ENCODE assay signal across 36 cellular contexts in the genomic region with DNA sequence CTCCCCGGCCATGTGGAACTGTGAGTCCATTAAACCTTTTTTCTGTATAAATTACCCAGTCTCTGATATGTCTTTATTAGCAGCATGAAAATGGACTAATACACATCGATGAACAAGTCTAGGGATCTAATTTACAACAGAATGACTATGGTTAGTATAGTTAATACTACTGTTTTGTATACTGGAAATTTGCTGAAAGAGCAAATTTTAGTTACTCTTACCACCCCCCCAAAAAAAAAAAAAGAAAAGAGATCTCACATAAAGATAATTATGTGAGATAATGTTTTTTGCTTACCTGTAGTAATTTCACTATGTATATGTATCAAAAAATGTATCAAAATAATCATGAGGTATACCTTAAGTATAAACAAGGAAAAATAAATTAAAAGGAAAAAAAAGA.
DNase-seq lines count a peak whose midpoint lies in the region; ATAC-seq, FAIRE-seq and TF ChIP-seq lines count a peak whose summit lies in the region.
"Had no signal": no experiment of that assay in that cellular context is flagged by ENCODE, and none has a peak within 500 bp of the region (broad histone marks: within the 10 kb centered on the region; RNA-seq: fewer than 3 reads in every experiment).

No MANE protein-coding gene starts in this region.

- no peak overlapping the region for H3K4me3 Mint-ChIP-seq in glutamatergic neuron (ENCODE audit: unreplicated experiment)
- H3K4me3 Mint-ChIP-seq: B cell; CD14-positive monocyte; CD4-positive, alpha-beta memory T cell; CD4-positive, alpha-beta T cell; CD4-positive, CD25-positive, alpha-beta regulatory T cell; CD8-positive, alpha-beta memory T cell; CD8-positive, alpha-beta T cell had no signal

- CTCF ChIA-PET in HepG2 (lab: Yijun Ruan, JAX; ENCODE audit: low intra/inter-chr PET ratio, low total read pairs) = no interaction called here
- CTCF ChIA-PET in A549 (lab: Yijun Ruan, JAX) = no interaction called here
- CTCF ChIA-PET in IMR-90 (lab: Yijun Ruan, JAX) = no interaction called here
- CTCF ChIA-PET in K562 (lab: Yijun Ruan, JAX; ENCODE audit: low intra/inter-chr PET ratio) = no interaction called here

- no peak overlapping the region for H3K18ac ChIP-seq in IMR-90 (ENCODE audit: low read depth, low read length)

- no peaks in the 10 kb centered on the region for H3K79me2 ChIP-seq in HepG2 (ENCODE audit: insufficient read depth, low read length)
- H3K79me2 ChIP-seq in K562 (ENCODE audit: control insufficient read depth, insufficient read depth, low read length) = no peaks in the 10 kb centered on the region

- TF ChIP-seq RAD21 in HepG2 (CRISPR knock-in tag; IDR thresholded peaks at IDR 0.05) (no peak), A549 (conservative IDR thresholded peaks at IDR 0.05 in 1 of 2, IDR thresholded peaks at IDR 0.05 in 1 of 2) (no peak), IMR-90 (IDR thresholded peaks at IDR 0.05; ENCODE audit: low read length) (no peak), K562 (CRISPR knock-in tag; conservative IDR thresholded peaks at IDR 0.05 in 1 of 2, IDR thresholded peaks at IDR 0.05 in 1 of 2) (no peak)

- 6% methylated on average over 2 of the region's 2 CpGs for WGBS in HepG2 (ENCODE audit: low lambda C conversion rate)
- 50% methylated on average over 2 of the region's 2 CpGs for WGBS in right lobe of liver (ENCODE audit: insufficient coverage, low coverage, low lambda C conversion rate, missing lambda C conversion rate)
- WGBS in A549 (ENCODE audit: missing lambda C conversion rate) = 6% methylated on average over 2 of the region's 2 CpGs
- no CpG with 5 or more reads among the region's 2 CpGs for WGBS in IMR-90 (ENCODE audit: extremely low coverage in 2 of 2, insufficient read length in 1 of 2), 2 experiments
- WGBS in K562 (ENCODE audit: insufficient coverage, low coverage, missing lambda C conversion rate) = 0% methylated on average over 2 of the region's 2 CpGs

- H3K4me2 ChIP-seq in HepG2 (ENCODE audit: low read depth, low read length) (no peak overlapping the region), A549 (no peak overlapping the region), IMR-90 (ENCODE audit: low read depth, low read length) (no peak overlapping the region), K562 (ENCODE audit: insufficient read depth, low read length) (no peak overlapping the region)
- H3K4me2 ChIP-seq: BLaER1; BLaER1 treated with 17β-estradiol and CSF1 and Interleukin-3, amounts not matched to agents 10 nM and 100 nM had no signal

- peaks cover 2% of the 10 kb centered on the region for H3K9me3 Mint-ChIP-seq in glutamatergic neuron (ENCODE audit: unreplicated experiment)

- no peak overlapping the region for H2AK9ac ChIP-seq in IMR-90 (replicated peaks; ENCODE audit: low read depth, low read length, poor library complexity)

- no peak overlapping the region for H2AK5ac ChIP-seq in IMR-90 (ENCODE audit: low read depth, low read length)

- no peaks in the 10 kb centered on the region for H3K36me3 ChIP-seq in HepG2 (replicated peaks in 1 of 2; ENCODE audit: control insufficient read depth in 1 of 2, insufficient read depth in 2 of 2, low read length in 2 of 2)
- no peaks in the 10 kb centered on the region for H3K36me3 ChIP-seq in right lobe of liver
- H3K36me3 ChIP-seq in IMR-90 (ENCODE audit: control insufficient read depth, insufficient read depth, low read length) = no peaks in the 10 kb centered on the region
- no peaks in the 10 kb centered on the region for H3K36me3 ChIP-seq in K562 (ENCODE audit: control insufficient read depth, insufficient read depth, low read length)
- H3K36me3 ChIP-seq: BE2C; BLaER1; BLaER1 treated with 17β-estradiol and CSF1 and Interleukin-3, amounts not matched to agents 10 nM and 100 nM had no signal

- H3K79me1 ChIP-seq in IMR-90 (ENCODE audit: low read depth in 1 of 2, low read length in 2 of 2) = no peaks in the 10 kb centered on the region

- no peak overlapping the region for H4K91ac ChIP-seq in IMR-90 (ENCODE audit: insufficient read depth, low read depth, low read length)

- H2BK120ac ChIP-seq in IMR-90 (ENCODE audit: low read depth, low read length) = no peak overlapping the region

- no peaks in the 10 kb centered on the region for H3K27me3 Mint-ChIP-seq in glutamatergic neuron (ENCODE audit: unreplicated experiment)
- H3K27me3 Mint-ChIP-seq: B cell; CD4-positive, alpha-beta memory T cell; CD4-positive, alpha-beta T cell; CD4-positive, CD25-positive, alpha-beta regulatory T cell; CD8-positive, alpha-beta memory T cell had no signal

- peaks cover 16% of the 10 kb centered on the region for H3K4me1 Mint-ChIP-seq in glutamatergic neuron (ENCODE audit: low read depth, unreplicated experiment)
- H3K4me1 Mint-ChIP-seq: B cell; CD14-positive monocyte; CD4-positive, alpha-beta memory T cell; CD8-positive, alpha-beta memory T cell had no signal

- FAIRE-seq in HepG2 (lab: Jason Lieb, UNC) = no peak
- FAIRE-seq in A549 (lab: Jason Lieb, UNC) = no peak
- FAIRE-seq in K562 (lab: Jason Lieb, UNC) = no peak
- FAIRE-seq: A204.1, D721Med had no signal

- no peak for TF ChIP-seq EP300 in HepG2 (IDR thresholded peaks at IDR 0.05; ENCODE audit: low read depth in 2 of 2, low read length in 2 of 2)
- no peak for TF ChIP-seq EP300 in HepG2 (CRISPR knock-in tag; IDR thresholded peaks at IDR 0.05; ENCODE audit: borderline replicate concordance)
- TF ChIP-seq EP300 in A549 (IDR thresholded peaks at IDR 0.05) = no peak
- no peak for TF ChIP-seq EP300 in K562 (IDR thresholded peaks at IDR 0.05; ENCODE audit: low read length)

- ATAC-seq in HepG2 (no peak), right lobe of liver (no peak), A549 (no peak), IMR-90 (ENCODE audit: low read depth) (no peak), K562 (no peak), GM21723 (IDR thresholded peaks at IDR 0.05; ENCODE audit: unreplicated experiment) (no peak)
- ATAC-seq: CD8-positive, alpha-beta T cell had no signal

- intact Hi-C loops in HepG2 (cut with micrococcal nuclease; ENCODE audit: unreplicated experiment) = no loop called here
- intact Hi-C loops in right lobe of liver (cut with DNase I) = no loop called here
- intact Hi-C loops in IMR-90 (cut with micrococcal nuclease) = no loop called here
- intact Hi-C loops in K562 (cut with micrococcal nuclease) = no loop called here

- H3K4me3 ChIP-seq in HepG2 (replicated peaks in 1 of 3; ENCODE audit: insufficient read depth in 1 of 3, low read depth in 2 of 3, low read length in 3 of 3) (no peak overlapping the region), right lobe of liver (no peak overlapping the region), A549 (no peak overlapping the region), IMR-90 (ENCODE audit: insufficient read depth, low read depth, low read length) (no peak overlapping the region), K562 (no peak overlapping the region)
- H3K4me3 ChIP-seq: BLaER1; BLaER1 treated with 17β-estradiol and CSF1 and Interleukin-3, amounts not matched to agents 10 nM and 100 nM had no signal

- in situ Hi-C loops in HepG2 (cut with HindIII; ENCODE audit: extremely low pct_ligation_motif_present, low pct_unique_long_range_greater_than_20kb) (no loop called here), IMR-90 (cut with MboI; ENCODE audit: low sequenced_read_pairs) (no loop called here), K562 (cut with MboI) (no loop called here)

- H4K20me1 ChIP-seq in HepG2 (ENCODE audit: insufficient read depth, low read length) = no peaks in the 10 kb centered on the region
- no peaks in the 10 kb centered on the region for H4K20me1 ChIP-seq in IMR-90 (ENCODE audit: insufficient read depth, low read length)
- no peaks in the 10 kb centered on the region for H4K20me1 ChIP-seq in K562 (replicated peaks; ENCODE audit: control insufficient read depth, insufficient read depth, low read length)
- H4K20me1 ChIP-seq: BLaER1; BLaER1 treated with 17β-estradiol and CSF1 and Interleukin-3, amounts not matched to agents 10 nM and 100 nM had no signal

- no peak overlapping the region for H3K56ac ChIP-seq in IMR-90 (ENCODE audit: extremely low read depth, insufficient read depth, low read length)

- H3K27ac ChIP-seq in HepG2 (ENCODE audit: extremely low read length, insufficient read depth, low read length) (no peak overlapping the region), right lobe of liver (no peak overlapping the region), A549 (no peak overlapping the region), IMR-90 (ENCODE audit: insufficient read depth, low read length) (no peak overlapping the region), K562 (ENCODE audit: extremely low read depth, low read depth, low read length) (no peak overlapping the region)
- H3K27ac ChIP-seq: 22Rv1; BLaER1; BLaER1 treated with 17β-estradiol and CSF1 and Interleukin-3, amounts not matched to agents 10 nM and 100 nM; C4-2B had no signal

- TF ChIP-seq POLR2A in HepG2 (IDR thresholded peaks at IDR 0.05; ENCODE audit: insufficient read depth in 1 of 2, low read depth in 2 of 2, low read length in 2 of 2) = no peak
- no peak for TF ChIP-seq POLR2A in right lobe of liver (IDR thresholded peaks at IDR 0.05)
- no peak for TF ChIP-seq POLR2A in A549 (IDR thresholded peaks at IDR 0.05; ENCODE audit: low read length)
- no peak for TF ChIP-seq POLR2A in IMR-90 (IDR thresholded peaks at IDR 0.05; ENCODE audit: low read depth, low read length)
- TF ChIP-seq POLR2A in K562 (conservative IDR thresholded peaks at IDR 0.05) = no peak

- no peaks in the 10 kb centered on the region for H3K4me1 ChIP-seq in HepG2 (ENCODE audit: insufficient read depth, low read length)
- no peaks in the 10 kb centered on the region for H3K4me1 ChIP-seq in right lobe of liver
- H3K4me1 ChIP-seq in A549 = no peaks in the 10 kb centered on the region
- H3K4me1 ChIP-seq in IMR-90 (ENCODE audit: control insufficient read depth, insufficient read depth, low read length) = no peaks in the 10 kb centered on the region
- no peaks in the 10 kb centered on the region for H3K4me1 ChIP-seq in K562 (replicated peaks in 1 of 2; ENCODE audit: control insufficient read depth in 2 of 2, insufficient read depth in 2 of 2, low read length in 2 of 2)
- H3K4me1 ChIP-seq: BE2C; BLaER1; BLaER1 treated with 17β-estradiol and CSF1 and Interleukin-3, amounts not matched to agents 10 nM and 100 nM; Caco-2 had no signal

- H3K36me3 Mint-ChIP-seq in glutamatergic neuron (ENCODE audit: unreplicated experiment) = no peaks in the 10 kb centered on the region
- H3K36me3 Mint-ChIP-seq: CD14-positive monocyte; CD4-positive, alpha-beta memory T cell; CD4-positive, CD25-positive, alpha-beta regulatory T cell; CD8-positive, alpha-beta memory T cell; CD8-positive, alpha-beta T cell had no signal

- BruUV-seq in HepG2 (replicated peaks; lab: Mats Ljungman, UMichigan) (no TSS peak), IMR-90 (replicated peaks; lab: Mats Ljungman, UMichigan) (no TSS peak), K562 (replicated peaks; lab: Mats Ljungman, UMichigan) (no TSS peak)

- POLR2A ChIA-PET in HepG2 (lab: Yijun Ruan, JAX) = no interaction called here
- POLR2A ChIA-PET in A549 (lab: Yijun Ruan, JAX) = no interaction called here
- POLR2A ChIA-PET in IMR-90 (lab: Charles Lee; ENCODE audit: unreplicated experiment) = no interaction called here
- POLR2A ChIA-PET in K562 (lab: Yijun Ruan, JAX) = no interaction called here

- no peak overlapping the region for H2BK15ac ChIP-seq in IMR-90 (ENCODE audit: low read depth, low read length)

- H3K4ac ChIP-seq in IMR-90 (ENCODE audit: low read depth, low read length) = no peak overlapping the region

- dilution Hi-C loops in IMR-90 (cut with HindIII; ENCODE audit: low sequenced_read_pairs, unreplicated experiment) = no loop called here

- DNase-seq in HepG2 (ENCODE audit: low spot score) (no peak), right lobe of liver (no peak), A549 (ENCODE audit: low read depth in 1 of 2, low spot score in 1 of 2) (no peak), IMR-90 (no peak), K562 (ENCODE audit: extremely low read depth in 1 of 4, low spot score in 3 of 4) (no peak), glutamatergic neuron (no peak), NCI-H2196 treated with DMSO at 0.1 percent for 48 hours (lab: John Stamatoyannopoulos, UW; ENCODE audit: unreplicated experiment) (no peak)
- DNase-seq: 8988T; ACHN; AML-193; BE2C; C1 segment of cervical spinal cord; Caco-2; Calu3; CD4-positive, alpha-beta memory T cell; CD4-positive, alpha-beta T cell; CD4-positive, CD25-positive, alpha-beta regulatory T cell; CD8-positive, alpha-beta memory T cell; CD8-positive, alpha-beta T cell; COR-L47; DMS 273 treated with DMSO at 0.1 percent for 48 hours; DMS153; DMS53; DMS79; DMS79 treated with DMSO at 0.1 percent for 48 hours; DND-41; EL had no signal

- no peak overlapping the region for H2BK5ac ChIP-seq in IMR-90 (ENCODE audit: low read depth, low read length, poor library complexity, severe bottlenecking)

- H4K8ac ChIP-seq in IMR-90 (ENCODE audit: low read depth in 2 of 2, low read length in 2 of 2) = no peak overlapping the region

- H3K9ac ChIP-seq in HepG2 (ENCODE audit: insufficient read depth, low read depth, low read length) = no peak overlapping the region
- no peak overlapping the region for H3K9ac ChIP-seq in IMR-90 (ENCODE audit: low read depth, low read length)
- no peak overlapping the region for H3K9ac ChIP-seq in K562 (ENCODE audit: insufficient read depth in 1 of 2, low read depth in 2 of 2, low read length in 2 of 2)
- H3K9ac ChIP-seq: BLaER1; BLaER1 treated with 17β-estradiol and CSF1 and Interleukin-3, amounts not matched to agents 10 nM and 100 nM had no signal

- H2BK20ac ChIP-seq in IMR-90 (ENCODE audit: low read depth, low read length) = no peak overlapping the region

- no peak for TF ChIP-seq CTCF in HepG2 (CRISPR knock-in tag; IDR thresholded peaks at IDR 0.05)
- TF ChIP-seq CTCF in right lobe of liver (IDR thresholded peaks at IDR 0.05) = no peak
- TF ChIP-seq CTCF in A549 (IDR thresholded peaks at IDR 0.05) = no peak
- no peak for TF ChIP-seq CTCF in IMR-90 (conservative IDR thresholded peaks at IDR 0.05; ENCODE audit: low read depth, low read length)
- no peak for TF ChIP-seq CTCF in K562 (IDR thresholded peaks at IDR 0.05 in 2 of 3, conservative IDR thresholded peaks at IDR 0.05 in 1 of 3; ENCODE audit: insufficient read depth in 2 of 3, low read depth in 1 of 3, low read length in 3 of 3)
- TF ChIP-seq CTCF in glutamatergic neuron (IDR thresholded peaks at IDR 0.05; ENCODE audit: partially characterized antibody, unreplicated experiment) = no peak

- H4K5ac ChIP-seq in IMR-90 (ENCODE audit: low read depth, low read length) = no peak overlapping the region

- H3K9me1 ChIP-seq in IMR-90 (ENCODE audit: insufficient read depth, low read length) (no peaks in the 10 kb centered on the region), K562 (ENCODE audit: control insufficient read depth, insufficient read depth, low read length) (no peaks in the 10 kb centered on the region)

- H3K23ac ChIP-seq in IMR-90 (ENCODE audit: low read depth, low read length) = no peak overlapping the region

- H3K9me3 ChIP-seq in HepG2 (ENCODE audit: low read length) (peaks cover 5% of the 10 kb centered on the region; the same call in 1 of the 2 replicates), right lobe of liver (no peaks in the 10 kb centered on the region), A549 (no peaks in the 10 kb centered on the region), IMR-90 (ENCODE audit: control insufficient read depth, insufficient read depth, low read length) (peaks cover 3% of the 10 kb centered on the region; the same call in 1 of the 2 replicates), K562 (replicated peaks; ENCODE audit: control insufficient read depth, insufficient read depth, low read depth, low read length) (0 out of 2 replicates have a peak, but pooled peaks cover 2% of the 10 kb centered on the region)
- H3K9me3 ChIP-seq: BE2C, BLaER1, Caco-2 had no signal

- no peaks in the 10 kb centered on the region for H3K27me3 ChIP-seq in HepG2 (ENCODE audit: control insufficient read depth in 1 of 2, insufficient read depth in 2 of 2, low read length in 2 of 2)
- no peaks in the 10 kb centered on the region for H3K27me3 ChIP-seq in right lobe of liver
- H3K27me3 ChIP-seq in IMR-90 (ENCODE audit: control insufficient read depth, insufficient read depth, low read length) = no peaks in the 10 kb centered on the region
- H3K27me3 ChIP-seq in K562 (ENCODE audit: control insufficient read depth in 2 of 2, insufficient read depth in 2 of 2, low read length in 2 of 2) = no peaks in the 10 kb centered on the region
- H3K27me3 ChIP-seq: BE2C; BLaER1; BLaER1 treated with 17β-estradiol and CSF1 and Interleukin-3, amounts not matched to agents 10 nM and 100 nM had no signal

- H2AFZ ChIP-seq in HepG2 (ENCODE audit: low read length) = no peak overlapping the region
- no peak overlapping the region for H2AFZ ChIP-seq in IMR-90 (replicated peaks; ENCODE audit: low read length, poor library complexity)
- no peak overlapping the region for H2AFZ ChIP-seq in K562 (ENCODE audit: low read depth, low read length)

- H3K27ac Mint-ChIP-seq in glutamatergic neuron (ENCODE audit: unreplicated experiment) = no peak overlapping the region
- H3K27ac Mint-ChIP-seq: B cell; CD14-positive monocyte; CD4-positive, alpha-beta memory T cell; CD4-positive, alpha-beta T cell; CD4-positive, CD25-positive, alpha-beta regulatory T cell; CD8-positive, alpha-beta memory T cell; CD8-positive, alpha-beta T cell had no signal

- no peak overlapping the region for H3K14ac ChIP-seq in IMR-90 (replicated peaks; ENCODE audit: low read depth, low read length)

Comparison
In these comparisons a context has a peak if more than half of its experiments do, and no peak if none do; other contexts are left out.
1. Of the 241 proteins assayed by ChIP-seq in both HepG2 and K562: peak only in HepG2: MAFK; only in K562: MAFG; in both: none; in neither: 239.